Comparison of ENCODE assay signal across 16 cellular contexts in genomic region chr11:88520391-88520790, GRCh38.
DNase-seq lines count a peak whose midpoint lies in the region; ATAC-seq and TF ChIP-seq lines count a peak whose summit lies in the region.
"Had no signal": no experiment of that assay in that cellular context is flagged by ENCODE, and none has a peak within 500 bp of the region (broad histone marks: within the 10 kb centered on the region; RNA-seq: fewer than 3 reads in every experiment).

No MANE protein-coding gene starts in this region.

- H3K79me1 ChIP-seq in IMR-90 (ENCODE audit: low read depth in 1 of 2, low read length in 2 of 2), result no peaks in the 10 kb centered on the region

- H3K23ac ChIP-seq in IMR-90 (ENCODE audit: low read depth, low read length), result no peak overlapping the region

- no peak for TF ChIP-seq RAD21 in IMR-90 (IDR thresholded peaks at IDR 0.05; ENCODE audit: low read length)

- no TSS peak for BruUV-seq in IMR-90 (replicated peaks; lab: Mats Ljungman, UMichigan)

- H3K4me3 ChIP-seq in IMR-90 (ENCODE audit: insufficient read depth, low read depth, low read length) (no peak overlapping the region), cardiac fibroblast (replicated peaks in 1 of 2; ENCODE audit: low read depth in 2 of 2, low read length in 2 of 2) (no peak overlapping the region), osteoblast (ENCODE audit: insufficient read depth, low read length) (no peak overlapping the region)
- H3K4me3 ChIP-seq: BLaER1 treated with 17β-estradiol and CSF1 and Interleukin-3, amounts not matched to agents 10 nM and 100 nM had no signal

- TF ChIP-seq CTCF in IMR-90 (conservative IDR thresholded peaks at IDR 0.05; ENCODE audit: low read depth, low read length) (no peak), cardiac fibroblast (IDR thresholded peaks at IDR 0.05; ENCODE audit: low read depth, low read length) (no peak), foreskin keratinocyte (conservative IDR thresholded peaks at IDR 0.05) (no peak), osteoblast (IDR thresholded peaks at IDR 0.05; ENCODE audit: extremely low read depth, low read depth, low read length) (no peak)

- H3K4me2 ChIP-seq in IMR-90 (ENCODE audit: low read depth, low read length) (no peak overlapping the region), osteoblast (ENCODE audit: insufficient read depth, low read length) (no peak overlapping the region)
- H3K4me2 ChIP-seq: BLaER1 treated with 17β-estradiol and CSF1 and Interleukin-3, amounts not matched to agents 10 nM and 100 nM had no signal

- no peak overlapping the region for H3K9ac ChIP-seq in IMR-90 (ENCODE audit: low read depth, low read length)
- H3K9ac ChIP-seq: BLaER1 treated with 17β-estradiol and CSF1 and Interleukin-3, amounts not matched to agents 10 nM and 100 nM had no signal

- H4K91ac ChIP-seq in IMR-90 (ENCODE audit: insufficient read depth, low read depth, low read length), result no peak overlapping the region

- CTCF ChIA-PET in IMR-90 (lab: Yijun Ruan, JAX), result no interaction called here

- no peak overlapping the region for H3K14ac ChIP-seq in IMR-90 (replicated peaks; ENCODE audit: low read depth, low read length)

- in situ Hi-C loops in IMR-90 (cut with MboI; ENCODE audit: low sequenced_read_pairs), result no loop called here

- peaks cover 15% of the 10 kb centered on the region for H3K4me1 ChIP-seq in IMR-90 (ENCODE audit: control insufficient read depth, insufficient read depth, low read length)
- H3K4me1 ChIP-seq in foreskin keratinocyte, result peaks cover 31% of the 10 kb centered on the region
- peaks cover 25% of the 10 kb centered on the region for H3K4me1 ChIP-seq in osteoblast (ENCODE audit: insufficient read depth, low read length)
- H3K4me1 ChIP-seq: BLaER1 treated with 17β-estradiol and CSF1 and Interleukin-3, amounts not matched to agents 10 nM and 100 nM had no signal

- no peaks in the 10 kb centered on the region for H4K20me1 ChIP-seq in IMR-90 (ENCODE audit: insufficient read depth, low read length)
- no peaks in the 10 kb centered on the region for H4K20me1 ChIP-seq in osteoblast (ENCODE audit: insufficient read depth, low read length)
- H4K20me1 ChIP-seq: BLaER1 treated with 17β-estradiol and CSF1 and Interleukin-3, amounts not matched to agents 10 nM and 100 nM had no signal

- H3K27ac ChIP-seq in IMR-90 (ENCODE audit: insufficient read depth, low read length), result no peak overlapping the region
- H3K27ac ChIP-seq in foreskin keratinocyte, result no peak overlapping the region
- H3K27ac ChIP-seq in osteoblast (ENCODE audit: low read depth, low read length), result no peak overlapping the region
- H3K27ac ChIP-seq: BLaER1 treated with 17β-estradiol and CSF1 and Interleukin-3, amounts not matched to agents 10 nM and 100 nM had no signal

- H2AK9ac ChIP-seq in IMR-90 (replicated peaks; ENCODE audit: low read depth, low read length, poor library complexity), result no peak overlapping the region

- no peak overlapping the region for H2BK20ac ChIP-seq in IMR-90 (ENCODE audit: low read depth, low read length)

- H2BK5ac ChIP-seq in IMR-90 (ENCODE audit: low read depth, low read length, poor library complexity, severe bottlenecking), result no peak overlapping the region

- intact Hi-C loops in IMR-90 (cut with micrococcal nuclease), result loop anchor here (2.0 kb wide), 1 partner anchor 14 kb away; no protein-coding TSS in a partner anchor

- H3K9me1 ChIP-seq in IMR-90 (ENCODE audit: insufficient read depth, low read length), result no peaks in the 10 kb centered on the region; the same call in 1 of the 2 replicates

- H3K79me2 ChIP-seq in osteoblast (ENCODE audit: insufficient read depth, low read length), result no peaks in the 10 kb centered on the region

- no peak overlapping the region for H3K4ac ChIP-seq in IMR-90 (ENCODE audit: low read depth, low read length)

- H3K9me3 ChIP-seq in IMR-90 (ENCODE audit: control insufficient read depth, insufficient read depth, low read length), result no peaks in the 10 kb centered on the region
- H3K9me3 ChIP-seq in osteoblast (ENCODE audit: low read depth, low read length), result no peaks in the 10 kb centered on the region
- H3K9me3 ChIP-seq: BLaER1 treated with 17β-estradiol and CSF1 and Interleukin-3, amounts not matched to agents 10 nM and 100 nM had no signal

- H3K36me3 ChIP-seq in IMR-90 (ENCODE audit: control insufficient read depth, insufficient read depth, low read length) (no peaks in the 10 kb centered on the region), osteoblast (ENCODE audit: insufficient read depth, low read length) (no peaks in the 10 kb centered on the region)
- H3K36me3 ChIP-seq: BLaER1 treated with 17β-estradiol and CSF1 and Interleukin-3, amounts not matched to agents 10 nM and 100 nM had no signal

- no peak overlapping the region for H3K18ac ChIP-seq in IMR-90 (ENCODE audit: low read depth, low read length)

- no peak for TF ChIP-seq POLR2A in IMR-90 (IDR thresholded peaks at IDR 0.05; ENCODE audit: low read depth, low read length)

- DNase-seq in EH (ENCODE audit: low read depth) (peak; percentile 39), IMR-90 (peak; percentile 49), cardiac fibroblast (ENCODE audit: low read depth in 2 of 2) (peak; percentile 24 to 57), foreskin keratinocyte (peak in 1 of 2 donors; percentile 56), NCI-H69 (lab: John Stamatoyannopoulos, UW) (no peak), osteoblast (ENCODE audit: insufficient read length, low spot score, missing footprints) (no peak), T-helper 1 cell (no peak)
- no peak for DNase-seq in activated CD4-positive, alpha-beta T cell treated with anti-CD3 and anti-CD28 coated beads for 1 hour
- DNase-seq: 8988T, H9, NCI-H1436 treated with DMSO at 0.1 percent for 48 hours, NCI-H2081, NCI-H2227 treated with DMSO at 0.1 percent for 48 hours, NCI-H526 had no signal

- ATAC-seq in IMR-90 (ENCODE audit: low read depth), result 0 out of 2 replicates have a peak, but pooled peaks have one; percentile 28
- ATAC-seq in foreskin keratinocyte, result peak; percentile 73
- ATAC-seq: Right ventricle myocardium inferior had no signal

- POLR2A ChIA-PET in IMR-90 (lab: Charles Lee; ENCODE audit: unreplicated experiment), result no interaction called here

- no peak overlapping the region for H4K8ac ChIP-seq in IMR-90 (ENCODE audit: low read depth in 2 of 2, low read length in 2 of 2)

- H4K5ac ChIP-seq in IMR-90 (ENCODE audit: low read depth, low read length), result no peak overlapping the region

- no peak overlapping the region for H3K56ac ChIP-seq in IMR-90 (ENCODE audit: extremely low read depth, insufficient read depth, low read length)

- H2AK5ac ChIP-seq in IMR-90 (ENCODE audit: low read depth, low read length), result no peak overlapping the region

- no peak overlapping the region for H2AFZ ChIP-seq in IMR-90 (replicated peaks; ENCODE audit: low read length, poor library complexity)
- H2AFZ ChIP-seq in osteoblast (ENCODE audit: low read length), result no peak overlapping the region

- H2BK15ac ChIP-seq in IMR-90 (ENCODE audit: low read depth, low read length), result no peak overlapping the region

- dilution Hi-C loops in IMR-90 (cut with HindIII; ENCODE audit: low sequenced_read_pairs, unreplicated experiment), result no loop called here

- no peaks in the 10 kb centered on the region for H3K27me3 ChIP-seq in IMR-90 (ENCODE audit: control insufficient read depth, insufficient read depth, low read length)
- H3K27me3 ChIP-seq in foreskin keratinocyte, result no peaks in the 10 kb centered on the region
- H3K27me3 ChIP-seq in osteoblast (ENCODE audit: insufficient read depth, low read length), result no peaks in the 10 kb centered on the region
- H3K27me3 ChIP-seq: BLaER1 treated with 17β-estradiol and CSF1 and Interleukin-3, amounts not matched to agents 10 nM and 100 nM had no signal

- H2BK120ac ChIP-seq in IMR-90 (ENCODE audit: low read depth, low read length), result no peak overlapping the region

TF ChIP-seq in IMR-90, 13 proteins besides CTCF, POLR2A, EP300 and RAD21:
- TF ChIP-seq RFX5 (IDR thresholded peaks at IDR 0.05; ENCODE audit: low read depth, low read length) (no peak), BHLHE40 (IDR thresholded peaks at IDR 0.05; ENCODE audit: low read depth, low read length) (no peak), CEBPB (IDR thresholded peaks at IDR 0.05; ENCODE audit: low read depth, low read length) (peak; percentile 75), FOS (IDR thresholded peaks at IDR 0.05; ENCODE audit: low read depth, low read length) (no peak)
TF ChIP-seq in IMR-90: peak in this region for 1.

Comparison
In these comparisons a context has a peak if more than half of its experiments do, and no peak if none do; other contexts are left out.
1. DNase-seq: peak in EH (single experiment), IMR-90 (single experiment) and cardiac fibroblast (2 of 2); none in NCI-H69 (single experiment), osteoblast (single experiment), activated CD4-positive, alpha-beta T cell treated with anti-CD3 and anti-CD28 coated beads for 1 hour (single experiment) and T-helper 1 cell (0 of 5).